ENCODE assay signal across 8 cellular contexts in the genomic region with DNA sequence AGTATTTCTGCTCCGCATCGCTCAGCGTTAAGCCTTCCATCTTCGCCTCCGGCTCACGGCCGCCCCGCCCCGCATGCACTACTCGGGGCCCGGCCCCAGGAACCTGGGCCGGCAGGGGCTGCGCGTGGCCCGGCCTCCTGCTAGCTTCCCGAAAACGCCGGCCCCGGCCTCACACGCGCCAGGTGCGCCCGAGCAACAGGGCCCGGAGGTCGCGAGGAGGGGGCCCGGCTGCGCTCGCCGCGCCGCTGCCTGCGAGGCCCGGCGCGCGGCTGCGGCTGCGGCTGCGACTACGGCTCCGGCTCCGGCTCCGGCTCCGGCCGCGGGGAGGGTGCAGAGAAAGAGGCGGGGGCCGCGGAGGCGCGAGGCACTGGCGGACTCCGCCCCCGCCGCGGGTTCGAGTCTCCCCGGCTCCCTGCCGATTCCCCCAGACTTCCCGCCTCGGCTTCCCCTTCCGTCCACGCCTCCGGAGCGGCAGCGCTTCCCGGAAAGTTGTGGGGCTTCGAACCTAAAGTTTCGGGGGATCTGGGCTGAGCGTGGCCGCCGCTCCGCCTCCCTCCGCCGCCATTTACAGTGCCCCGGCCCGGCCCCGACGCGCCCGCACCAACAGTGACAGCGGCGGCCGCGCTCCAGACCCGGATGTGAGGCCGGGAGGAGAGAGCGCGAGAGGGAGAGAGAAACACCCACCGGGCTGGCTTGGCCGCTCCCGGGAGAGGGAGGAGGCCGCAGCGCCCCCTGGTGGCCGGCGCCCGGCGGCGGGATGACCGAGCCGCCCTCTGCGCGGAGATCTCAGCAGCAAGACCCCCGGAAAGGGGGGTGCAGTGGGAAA. TPM values are rescaled to one million over a fixed set of nuclear protein-coding genes. Genes with fewer than 3 reads are reported as not detected.
DNase-seq lines count a peak whose midpoint lies in the region; ATAC-seq, FAIRE-seq and TF ChIP-seq lines count a peak whose summit lies in the region.

A gene with protein sequence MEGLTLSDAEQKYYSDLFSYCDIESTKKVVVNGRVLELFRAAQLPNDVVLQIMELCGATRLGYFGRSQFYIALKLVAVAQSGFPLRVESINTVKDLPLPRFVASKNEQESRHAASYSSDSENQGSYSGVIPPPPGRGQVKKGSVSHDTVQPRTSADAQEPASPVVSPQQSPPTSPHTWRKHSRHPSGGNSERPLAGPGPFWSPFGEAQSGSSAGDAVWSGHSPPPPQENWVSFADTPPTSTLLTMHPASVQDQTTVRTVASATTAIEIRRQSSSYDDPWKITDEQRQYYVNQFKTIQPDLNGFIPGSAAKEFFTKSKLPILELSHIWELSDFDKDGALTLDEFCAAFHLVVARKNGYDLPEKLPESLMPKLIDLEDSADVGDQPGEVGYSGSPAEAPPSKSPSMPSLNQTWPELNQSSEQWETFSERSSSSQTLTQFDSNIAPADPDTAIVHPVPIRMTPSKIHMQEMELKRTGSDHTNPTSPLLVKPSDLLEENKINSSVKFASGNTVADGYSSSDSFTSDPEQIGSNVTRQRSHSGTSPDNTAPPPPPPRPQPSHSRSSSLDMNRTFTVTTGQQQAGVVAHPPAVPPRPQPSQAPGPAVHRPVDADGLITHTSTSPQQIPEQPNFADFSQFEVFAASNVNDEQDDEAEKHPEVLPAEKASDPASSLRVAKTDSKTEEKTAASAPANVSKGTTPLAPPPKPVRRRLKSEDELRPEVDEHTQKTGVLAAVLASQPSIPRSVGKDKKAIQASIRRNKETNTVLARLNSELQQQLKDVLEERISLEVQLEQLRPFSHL (minus strand): TSS at position 611 of the 826 bp plus-strand sequence. CDS start 571 bp downstream, at position 40.

- POLR2A ChIA-PET in T-cell (lab: Charles Lee), result interaction anchor here (1.0 to 1.3 kb wide), 2 partner anchors 45 to 387 kb away, joined by 3 read pairs; a partner anchor contains a TSS

- H3K27me3 ChIP-seq in heart left ventricle (no peaks in the 10 kb centered on the region), upper lobe of left lung (no peaks in the 10 kb centered on the region)

- TF ChIP-seq CTCF in heart left ventricle (IDR thresholded peaks at IDR 0.05) (peak; percentile 98 to 100 (median 99)), upper lobe of left lung (IDR thresholded peaks at IDR 0.05) (peak; percentile 96 to 98 (median 98))

- no peaks in the 10 kb centered on the region for H3K36me3 Mint-ChIP-seq in T-cell

- TF ChIP-seq EP300 in upper lobe of left lung (IDR thresholded peaks at IDR 0.05), result no peak

- ATAC-seq in HG02642 (IDR thresholded peaks at IDR 0.05; ENCODE audit: poor library complexity, unreplicated experiment) (peak; percentile 95), T-cell (replicated peaks in 1 of 4) (peak; percentile 87 to 89 (median 88)), heart left ventricle (peak; percentile 95 to 98 (median 98)), upper lobe of left lung (ENCODE audit: low FRiP score in 2 of 2) (peak; percentile 97 to 99)

- intact Hi-C loops in heart left ventricle (cut with DNase I), result loop anchor here in 8 of 10 donors (1.0 to 10.0 kb wide), 9 partner anchors 41 to 173 kb away; a partner anchor contains a TSS
- intact Hi-C loops in posterior vena cava (cut with DNase I), result loop anchor here in 1 of 2 donors (5.0 kb wide), 1 partner anchor 171 kb away; no protein-coding TSS in a partner anchor

- peak within 1 kb of the TSS; percentile 86 to 93 for H3K27ac Mint-ChIP-seq in T-cell

- TF ChIP-seq POLR2A in GM12891 (IDR thresholded peaks at IDR 0.05; ENCODE audit: low read depth, low read length) (peak; percentile 63), heart left ventricle (IDR thresholded peaks at IDR 0.05) (peak in 1 of 2 donors; percentile 62), upper lobe of left lung (IDR thresholded peaks at IDR 0.05) (peak in 3 of 4 donors; percentile 57 to 86 (median 84))

- 0 to 1% (median 0%) methylated on average over 81 to 105 of the region's 105 CpGs for WGBS in adipose tissue, 3 donors
- 0 to 1% (median 0%) methylated on average over 28 to 105 of the region's 105 CpGs for WGBS in heart left ventricle, 4 donors
- WGBS in upper lobe of left lung, 2 donors, result 0 to 1% methylated on average over 43 to 89 of the region's 105 CpGs

- no peaks in the 10 kb centered on the region for H3K9me3 Mint-ChIP-seq in T-cell

- H3K9me3 ChIP-seq in heart left ventricle (no peaks in the 10 kb centered on the region), upper lobe of left lung (no peaks in the 10 kb centered on the region)

- H3K36me3 ChIP-seq in heart left ventricle (no peaks in the 10 kb centered on the region), upper lobe of left lung (no peaks in the 10 kb centered on the region)

- H3K27me3 Mint-ChIP-seq in T-cell, result no peaks in the 10 kb centered on the region

- H3K4me3 Mint-ChIP-seq in T-cell, result peak within 1 kb of the TSS in 2 of 3 donors; percentile 90 to 91

- H3K4me1 ChIP-seq in heart left ventricle (peaks cover 0 to 42% (median 23%) of the 10 kb centered on the region in 12 donors), upper lobe of left lung (peaks cover 25 to 39% (median 31%) of the 10 kb centered on the region in 4 donors)

- peaks cover 0 to 11% (median 9%) of the 10 kb centered on the region in 3 donors for H3K4me1 Mint-ChIP-seq in T-cell

- peak; percentile 90 for FAIRE-seq in GM12891 (lab: Jason Lieb, UNC)

- CTCF ChIA-PET in T-cell (lab: Charles Lee), result interaction anchor here (0.6 to 1.9 kb wide), 11 partner anchors 18 to 386 kb away, joined by 3 to 8 read pairs (median 4); a partner anchor contains a TSS

- peak within 1 kb of the TSS; percentile 80 to 99 (median 90) for H3K4me3 ChIP-seq in heart left ventricle
- H3K4me3 ChIP-seq in upper lobe of left lung, result peak within 1 kb of the TSS; percentile 72 to 97 (median 96)

- DNase-seq in GM12891 (ENCODE audit: insufficient read length, low spot score) (peak; percentile 92), NCI-H1105 treated with DMSO at 0.1 percent for 48 hours (lab: John Stamatoyannopoulos, UW) (peak; percentile 93), T-cell (peak; percentile 77 to 92 (median 86)), heart left ventricle (peak; percentile 92 to 95 (median 94)), posterior vena cava (ENCODE audit: low spot score) (peak; percentile 97), upper lobe of left lung (peak; percentile 93 to 99)

- H3K27ac ChIP-seq in adipose tissue (ENCODE audit: low read depth, low read length) (peak within 1 kb of the TSS; percentile 38), heart left ventricle (peak within 1 kb of the TSS; percentile 80 to 96 (median 92)), upper lobe of left lung (peak within 1 kb of the TSS; percentile 89 to 98 (median 94))

TF ChIP-seq in GM12891, 5 proteins besides CTCF, POLR2A, EP300 and RAD21:
- no peak for TF ChIP-seq PAX5 (IDR thresholded peaks at IDR 0.05; ENCODE audit: insufficient read depth, low read length, severe bottlenecking)
- peak; percentile 63; the same call in 1 of the 2 replicates for TF ChIP-seq POLR2AphosphoS5 (IDR thresholded peaks at IDR 0.05; ENCODE audit: low read depth, low read length)
- TF ChIP-seq TAF1 (IDR thresholded peaks at IDR 0.05; ENCODE audit: low read depth, low read length), result peak; percentile 78

RNA-seq across cellular contexts. Expression of the gene that starts here (rescaled TPM):
- 28.3 TPM for polyA plus RNA-seq in GM12891 (2012; ENCODE audit: low read depth, missing spikeins)
- total RNA-seq in T-cell (10 to 100 TPM; 43.6 to 71.3 (median 46.5) TPM), heart left ventricle (10 to 100 TPM; 35.2 to 48.2 (median 38.3) TPM), posterior vena cava (10 to 100 TPM; 28.5 to 28.7 TPM), upper lobe of left lung (10 to 100 TPM; 30.8 to 90.1 (median 38.6) TPM)
- polyA plus RNA-seq in adipose tissue (10 to 100 TPM; 12.5 to 19.9 (median 13.2) TPM), heart left ventricle (10 to 100 TPM; 16.3 to 65.8 TPM)

Comparison
In these comparisons a context has a peak if more than half of its experiments do, and no peak if none do; other contexts are left out.
1. Peak in every context shown above with its lines: DNase-seq, ATAC-seq, H3K4me3 ChIP-seq and H3K27ac ChIP-seq.
2. H3K27ac ChIP-seq: peak in every context shown above with its lines; median percentile 94 in upper lobe of left lung; 92 in heart left ventricle; 38 in adipose tissue.